In genomic region chr3:12138044-12138443, GRCh38 we compare ENCODE assay signal across 10 cellular contexts. TPM values are rescaled to one million over a fixed set of nuclear protein-coding genes. Genes with fewer than 3 reads are reported as not detected.
DNase-seq lines count a peak whose midpoint lies in the region; ATAC-seq and TF ChIP-seq lines count a peak whose summit lies in the region.
"Had no signal": no experiment of that assay in that cellular context is flagged by ENCODE, and none has a peak within 500 bp of the region (broad histone marks: within the 10 kb centered on the region; RNA-seq: fewer than 3 reads in every experiment).

No MANE protein-coding gene starts in this region.

- H3K9ac ChIP-seq in MM.1S (ENCODE audit: low read length) (no peak overlapping the region), mammary epithelial cell (ENCODE audit: insufficient read depth, low read length) (no peak overlapping the region)

- H3K79me2 ChIP-seq in MM.1S (ENCODE audit: low read length) (no peaks in the 10 kb centered on the region), mammary epithelial cell (ENCODE audit: insufficient read depth, low read length) (no peaks in the 10 kb centered on the region)

- H3K4me1 ChIP-seq in MM.1S (ENCODE audit: low read length): 0 out of 2 replicates have a peak, but pooled peaks cover 2% of the 10 kb centered on the region
- no peaks in the 10 kb centered on the region for H3K4me1 ChIP-seq in mammary epithelial cell (ENCODE audit: insufficient read depth, low read length)
- peaks cover 4% of the 10 kb centered on the region for H3K4me1 ChIP-seq in ovary (ENCODE audit: insufficient read depth)

- H3K27ac ChIP-seq in MM.1S (ENCODE audit: low read length) (no peak overlapping the region), mammary epithelial cell (ENCODE audit: insufficient read depth, low read depth, low read length) (no peak overlapping the region), ovary (no peak overlapping the region)

- DNase-seq in NCI-H2029 (lab: John Stamatoyannopoulos, UW) (peak; percentile 6), NCI-H2029 treated with DMSO at 0.1 percent for 48 hours (lab: John Stamatoyannopoulos, UW) (no peak), MM.1S (peak; percentile 32), mammary epithelial cell (no peak), myocyte (ENCODE audit: low read depth) (peak; percentile 30), ovary (no peak), NCI-H2171 (lab: John Stamatoyannopoulos, UW) (no peak)
- DNase-seq: activated B cell treated with CpG ODN at 0.5 μM for 24 hours had no signal

- intact Hi-C loops in mammary epithelial cell (cut with micrococcal nuclease) (loop anchor here (5.0 to 10.0 kb wide), 3 partner anchors 196 to 587 kb away; no protein-coding TSS in a partner anchor), ovary (cut with DNase I) (loop anchor here in 3 of 4 donors (2.0 to 10.0 kb wide), 4 partner anchors 39 to 587 kb away; partner anchors contain the start of gene TSEN2 (in 1 of the 3))

- H3K27me3 ChIP-seq in MM.1S (replicated peaks; ENCODE audit: insufficient read depth, low read length) (no peaks in the 10 kb centered on the region), mammary epithelial cell (ENCODE audit: insufficient read depth, low read length) (no peaks in the 10 kb centered on the region), ovary (no peaks in the 10 kb centered on the region)

- H3K4me2 ChIP-seq in MM.1S (ENCODE audit: low read depth, low read length): no peak overlapping the region
- no peak overlapping the region for H3K4me2 ChIP-seq in mammary epithelial cell (ENCODE audit: insufficient read depth, low read depth, low read length)

- in situ Hi-C loops in mammary epithelial cell (cut with MboI; ENCODE audit: low sequenced_read_pairs in 2 of 2): loop anchor here (5.0 to 25.0 kb wide), 3 partner anchors 39 to 749 kb away; no protein-coding TSS in a partner anchor

- CTCF ChIA-PET in mammary epithelial cell (lab: Charles Lee; ENCODE audit: low non-redundant PET): no interaction called here

- H3K9me2 ChIP-seq in MM.1S (replicated peaks; ENCODE audit: insufficient read depth, low read length): no peaks in the 10 kb centered on the region

- no peak for TF ChIP-seq POLR2A in ovary (IDR thresholded peaks at IDR 0.05)

- no peaks in the 10 kb centered on the region for H3F3A ChIP-seq in MM.1S (ENCODE audit: insufficient read depth, low read length)

- no peak overlapping the region for H3K4me3 ChIP-seq in MM.1S (ENCODE audit: low read length)
- no peak overlapping the region for H3K4me3 ChIP-seq in mammary epithelial cell (replicated peaks in 1 of 3; ENCODE audit: insufficient read depth in 1 of 3, low read depth in 2 of 3, low read length in 3 of 3)
- H3K4me3 ChIP-seq in ovary: no peak overlapping the region

- TF ChIP-seq EP300 in ovary (IDR thresholded peaks at IDR 0.05): no peak

- TF ChIP-seq CTCF in MM.1S (IDR thresholded peaks at IDR 0.05; ENCODE audit: low read length) (peak; percentile 34; the same call in 1 of the 2 replicates), mammary epithelial cell (conservative IDR thresholded peaks at IDR 0.05 in 1 of 2, IDR thresholded peaks at IDR 0.05 in 1 of 2; ENCODE audit: extremely low read depth in 1 of 2, insufficient read depth in 1 of 2, low read depth in 1 of 2, low read length in 2 of 2) (peak; percentile 31 to 52), ovary (IDR thresholded peaks at IDR 0.05) (no peak)

- 75% methylated on average over 1 of the region's 1 CpG for WGBS in mammary epithelial cell (ENCODE audit: low coverage, missing lambda C conversion rate)
- 5 to 11% (median 10%) methylated on average over 1 of the region's 1 CpG for WGBS in ovary, 3 donors

- no TSS peak for BruUV-seq in mammary epithelial cell (replicated peaks; lab: Mats Ljungman, UMichigan)

- H3K36me3 ChIP-seq in MM.1S (replicated peaks; ENCODE audit: insufficient read depth, low read length): no peaks in the 10 kb centered on the region
- no peaks in the 10 kb centered on the region for H3K36me3 ChIP-seq in mammary epithelial cell (ENCODE audit: insufficient read depth, low read length)
- no peaks in the 10 kb centered on the region for H3K36me3 ChIP-seq in ovary

- H2AFZ ChIP-seq in MM.1S (ENCODE audit: low read length) (peak overlapping the region; percentile 4; the same call in 1 of the 2 replicates), mammary epithelial cell (ENCODE audit: low read depth, low read length) (no peak overlapping the region)

- no peak for ATAC-seq in GM18517 (IDR thresholded peaks at IDR 0.05; ENCODE audit: unreplicated experiment)

- dilution Hi-C loops in mammary epithelial cell (cut with HindIII; ENCODE audit: low sequenced_read_pairs): loop anchor here (25.0 kb wide), 1 partner anchor 324 kb away; no protein-coding TSS in a partner anchor

- no peaks in the 10 kb centered on the region for H3K9me3 ChIP-seq in MM.1S (replicated peaks; ENCODE audit: insufficient read depth, low read length)
- no peaks in the 10 kb centered on the region for H3K9me3 ChIP-seq in mammary epithelial cell (replicated peaks; ENCODE audit: insufficient read depth, low read length)
- H3K9me3 ChIP-seq in ovary: no peaks in the 10 kb centered on the region

- H4K20me1 ChIP-seq in MM.1S (ENCODE audit: insufficient read depth, low read length) (no peaks in the 10 kb centered on the region), mammary epithelial cell (ENCODE audit: insufficient read depth, low read length) (no peaks in the 10 kb centered on the region)

RNA-seq across cellular contexts. Expression of gene TIMP4, which starts 20.7 kb away (rescaled TPM):
- total RNA-seq in mammary epithelial cell (not detected), myocyte (0.42 and 0.62 TPM in 2 replicates), ovary (10 to 100 TPM in 1 of 7 donors, 1 to 10 TPM in 6; 1.1 to 11.8 (median 4.2) TPM)
- polyA plus RNA-seq in mammary epithelial cell (not detected), ovary (1 to 10 TPM; 4.3 to 5.8 TPM)
- polyA minus RNA-seq in mammary epithelial cell: not detected
- 0.48 TPM for polyA plus RNA-seq in myocyte (2012)
- total RNA-seq: activated B cell treated with CpG ODN at 0.5 μM for 24 hours; CD4-positive, CD25-positive, alpha-beta regulatory T cell had no signal
- polyA plus RNA-seq: CD4-positive, CD25-positive, alpha-beta regulatory T cell had no signal

Comparison
In these comparisons a context has a peak if more than half of its experiments do, and no peak if none do; other contexts are left out.
1. DNase-seq: peak in NCI-H2029 (single experiment), MM.1S (single experiment) and myocyte (single experiment); none in NCI-H2029 treated with DMSO at 0.1 percent for 48 hours (single experiment), mammary epithelial cell (single experiment), ovary (0 of 5) and NCI-H2171 (single experiment).
2. CTCF ChIP-seq: peak in MM.1S (single experiment) and mammary epithelial cell (2 of 2); none in ovary (0 of 3).